8 cellular contexts compared by ENCODE assay signal in genomic region chr2:226799211-226799975, GRCh38. TPM values are rescaled to one million over a fixed set of nuclear protein-coding genes. Genes with fewer than 3 reads are reported as not detected.
DNase-seq lines count a peak whose midpoint lies in the region; ATAC-seq and TF ChIP-seq lines count a peak whose summit lies in the region.

Gene IRS1 (minus strand): TSS chr2:226799820. CDS start chr2:226798738, 1,082 bp downstream.

- 0% methylated on average over 12 of the region's 82 CpGs for WGBS in right lobe of liver (ENCODE audit: insufficient coverage, low coverage, low lambda C conversion rate, missing lambda C conversion rate)

- no peaks in the 10 kb centered on the region for H3K36me3 ChIP-seq in right lobe of liver

- H3K9me3 ChIP-seq in right lobe of liver: no peaks in the 10 kb centered on the region

- H3K4me1 ChIP-seq in right lobe of liver: peaks cover 0 to 19% (median 8%) of the 10 kb centered on the region in 4 donors

- DNase-seq in 8988T: peak; percentile 66
- peak; percentile 66 for DNase-seq in NCI-H2171 treated with DMSO at 0.1 percent for 48 hours (lab: John Stamatoyannopoulos, UW)
- DNase-seq in activated CD4-positive, alpha-beta T cell treated with anti-CD3 and anti-CD28 coated beads for 48 hours: peak; percentile 72
- DNase-seq in dorsolateral prefrontal cortex: peak in 7 of 10 donors; percentile 52 to 76 (median 60)
- DNase-seq in right lobe of liver: peak; percentile 76 to 86 (median 85)
- DNase-seq in stimulated activated CD4-positive, alpha-beta T cell treated with anti-CD3 and anti-CD28 coated beads, TNF-alpha, amount 100 ng/mL, for 24 hours (ENCODE audit: low read depth in 3 of 3): peak in 2 of 3 experiments; percentile 30 to 58

- H3K4me3 ChIP-seq in dorsolateral prefrontal cortex (peak within 1 kb of the TSS; percentile 50 to 89 (median 77)), right lobe of liver (peak within 1 kb of the TSS; percentile 63 to 74 (median 73))

- TF ChIP-seq CTCF in dorsolateral prefrontal cortex (IDR thresholded peaks at IDR 0.05 in 54 of 56, conservative IDR thresholded peaks at IDR 0.05 in 2 of 56; ENCODE audit: low read depth in 1 of 56, partially characterized antibody in 56 of 56) (peak in 22 of 56 donors; percentile 7 to 66 (median 37)), right lobe of liver (IDR thresholded peaks at IDR 0.05) (peak in 3 of 4 donors; percentile 12 to 69 (median 48))

- intact Hi-C loops in dorsolateral prefrontal cortex (cut with DNase I) (loop anchor here (5.0 to 10.0 kb wide), 5 partner anchors 585 to 1127 kb away; no protein-coding TSS in a partner anchor), right lobe of liver (cut with DNase I) (loop anchor here (10.0 kb wide), 3 partner anchors 55 to 135 kb away; no protein-coding TSS in a partner anchor)

- peak within 1 kb of the TSS in 58 of 59 donors; percentile 28 to 94 (median 86) for H3K27ac ChIP-seq in dorsolateral prefrontal cortex
- peak within 1 kb of the TSS; percentile 91 to 99 (median 98) for H3K27ac ChIP-seq in right lobe of liver

- H3K27me3 ChIP-seq in dorsolateral prefrontal cortex (no peaks in the 10 kb centered on the region), right lobe of liver (no peaks in the 10 kb centered on the region)

- TF ChIP-seq POLR2A in right lobe of liver (IDR thresholded peaks at IDR 0.05): peak; percentile 70

- ATAC-seq in GM18502 (IDR thresholded peaks at IDR 0.05; ENCODE audit: poor library complexity, unreplicated experiment) (peak; percentile 42), HG02943 (IDR thresholded peaks at IDR 0.05; ENCODE audit: low read depth, unreplicated experiment) (peak; percentile 27), right lobe of liver (peak; percentile 12 to 45 (median 37))

RNA-seq across cellular contexts. Expression of gene IRS1, which starts in this region (rescaled TPM):
- total RNA-seq in dorsolateral prefrontal cortex (10 to 100 TPM in 110 of 120 experiments, 1 to 10 TPM in 10; 6.8 to 23.0 (median 14.4) TPM), right lobe of liver (10 to 100 TPM in 5 of 6 experiments, 1 to 10 TPM in 1; 9.0 to 24.4 (median 15.8) TPM)

Comparison
In these comparisons a context has a peak if more than half of its experiments do, and no peak if none do; other contexts are left out.
1. Peak in every context shown above with its lines: DNase-seq, ATAC-seq, H3K4me3 ChIP-seq and H3K27ac ChIP-seq.